Comparison of ENCODE assay signal across 1 cellular context in the genomic region with DNA sequence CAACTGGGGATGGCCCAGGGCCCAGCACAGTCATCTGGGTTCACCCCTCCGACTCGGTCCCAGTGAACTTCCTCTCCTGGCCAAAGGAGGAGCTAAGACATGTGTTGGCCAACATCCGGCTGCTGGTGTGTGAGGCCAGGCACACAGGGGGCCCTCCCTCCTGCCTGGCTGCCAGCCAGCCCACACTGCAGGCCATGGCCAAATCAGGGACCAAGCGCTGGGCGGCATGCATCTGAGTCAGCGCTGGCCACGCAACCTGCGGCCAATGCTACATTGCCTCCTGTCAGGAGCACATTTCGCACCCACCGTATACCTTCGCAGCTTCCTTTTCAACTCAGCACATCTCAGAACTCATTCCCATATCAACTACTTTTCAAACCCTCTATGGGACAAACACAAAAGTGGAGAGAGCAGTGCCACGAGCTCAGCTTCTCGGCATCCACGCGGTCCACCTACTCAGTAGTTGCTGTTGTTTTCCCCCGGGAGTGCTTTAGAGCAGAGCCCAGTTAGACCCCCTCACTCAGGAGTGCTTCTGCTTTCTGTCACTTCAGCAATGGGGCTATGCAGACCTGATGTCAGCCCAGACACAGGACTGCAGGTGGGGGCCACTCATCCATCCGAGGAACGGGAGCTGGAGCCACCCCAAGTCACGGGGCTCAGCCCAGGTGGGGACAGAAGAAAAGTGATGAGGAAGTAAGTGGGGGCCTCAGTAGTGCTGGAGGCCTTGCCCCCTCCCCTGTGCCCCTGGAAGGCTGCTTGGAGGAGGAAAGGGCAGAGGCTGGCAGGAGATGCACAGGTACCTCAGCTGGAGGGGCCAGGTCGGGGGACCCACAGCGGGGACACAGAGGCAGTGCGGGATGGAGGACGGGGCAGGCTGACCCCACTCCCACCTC.
TF ChIP-seq lines count a peak whose summit lies in the region.

No MANE protein-coding gene starts in this region.

TF ChIP-seq in HepG2, 621 proteins besides CTCF, POLR2A, EP300 and RAD21 (continued from another document and continues in another):
- TF ChIP-seq, protein P1, sequence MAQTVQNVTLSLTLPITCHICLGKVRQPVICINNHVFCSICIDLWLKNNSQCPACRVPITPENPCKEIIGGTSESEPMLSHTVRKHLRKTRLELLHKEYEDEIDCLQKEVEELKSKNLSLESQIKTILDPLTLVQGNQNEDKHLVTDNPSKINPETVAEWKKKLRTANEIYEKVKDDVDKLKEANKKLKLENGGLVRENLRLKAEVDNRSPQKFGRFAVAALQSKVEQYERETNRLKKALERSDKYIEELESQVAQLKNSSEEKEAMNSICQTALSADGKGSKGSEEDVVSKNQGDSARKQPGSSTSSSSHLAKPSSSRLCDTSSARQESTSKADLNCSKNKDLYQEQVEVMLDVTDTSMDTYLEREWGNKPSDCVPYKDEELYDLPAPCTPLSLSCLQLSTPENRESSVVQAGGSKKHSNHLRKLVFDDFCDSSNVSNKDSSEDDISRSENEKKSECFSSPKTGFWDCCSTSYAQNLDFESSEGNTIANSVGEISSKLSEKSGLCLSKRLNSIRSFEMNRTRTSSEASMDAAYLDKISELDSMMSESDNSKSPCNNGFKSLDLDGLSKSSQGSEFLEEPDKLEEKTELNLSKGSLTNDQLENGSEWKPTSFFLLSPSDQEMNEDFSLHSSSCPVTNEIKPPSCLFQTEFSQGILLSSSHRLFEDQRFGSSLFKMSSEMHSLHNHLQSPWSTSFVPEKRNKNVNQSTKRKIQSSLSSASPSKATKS (CRISPR knock-in tag; IDR thresholded peaks at IDR 0.05) = 0 out of 2 replicates have a peak, but pooled peaks have one; percentile 74
- TF ChIP-seq ZNF468 (CRISPR knock-in tag; IDR thresholded peaks at IDR 0.05) = no peak
- TF ChIP-seq ZNF484 (CRISPR knock-in tag; IDR thresholded peaks at IDR 0.05; ENCODE audit: borderline replicate concordance, low read depth) = no peak
- TF ChIP-seq PLRG1 (conservative IDR thresholded peaks at IDR 0.05) = no peak
- peak; percentile 61; the same call in 1 of the 2 replicates for TF ChIP-seq GFI1 (CRISPR knock-in tag; IDR thresholded peaks at IDR 0.05; ENCODE audit: borderline replicate concordance)
- TF ChIP-seq, protein P2, sequence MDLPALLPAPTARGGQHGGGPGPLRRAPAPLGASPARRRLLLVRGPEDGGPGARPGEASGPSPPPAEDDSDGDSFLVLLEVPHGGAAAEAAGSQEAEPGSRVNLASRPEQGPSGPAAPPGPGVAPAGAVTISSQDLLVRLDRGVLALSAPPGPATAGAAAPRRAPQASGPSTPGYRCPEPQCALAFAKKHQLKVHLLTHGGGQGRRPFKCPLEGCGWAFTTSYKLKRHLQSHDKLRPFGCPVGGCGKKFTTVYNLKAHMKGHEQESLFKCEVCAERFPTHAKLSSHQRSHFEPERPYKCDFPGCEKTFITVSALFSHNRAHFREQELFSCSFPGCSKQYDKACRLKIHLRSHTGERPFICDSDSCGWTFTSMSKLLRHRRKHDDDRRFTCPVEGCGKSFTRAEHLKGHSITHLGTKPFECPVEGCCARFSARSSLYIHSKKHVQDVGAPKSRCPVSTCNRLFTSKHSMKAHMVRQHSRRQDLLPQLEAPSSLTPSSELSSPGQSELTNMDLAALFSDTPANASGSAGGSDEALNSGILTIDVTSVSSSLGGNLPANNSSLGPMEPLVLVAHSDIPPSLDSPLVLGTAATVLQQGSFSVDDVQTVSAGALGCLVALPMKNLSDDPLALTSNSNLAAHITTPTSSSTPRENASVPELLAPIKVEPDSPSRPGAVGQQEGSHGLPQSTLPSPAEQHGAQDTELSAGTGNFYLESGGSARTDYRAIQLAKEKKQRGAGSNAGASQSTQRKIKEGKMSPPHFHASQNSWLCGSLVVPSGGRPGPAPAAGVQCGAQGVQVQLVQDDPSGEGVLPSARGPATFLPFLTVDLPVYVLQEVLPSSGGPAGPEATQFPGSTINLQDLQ (CRISPR knock-in tag; IDR thresholded peaks at IDR 0.05) = peak; percentile 68; the same call in 1 of the 2 replicates
- TF ChIP-seq, protein P3, sequence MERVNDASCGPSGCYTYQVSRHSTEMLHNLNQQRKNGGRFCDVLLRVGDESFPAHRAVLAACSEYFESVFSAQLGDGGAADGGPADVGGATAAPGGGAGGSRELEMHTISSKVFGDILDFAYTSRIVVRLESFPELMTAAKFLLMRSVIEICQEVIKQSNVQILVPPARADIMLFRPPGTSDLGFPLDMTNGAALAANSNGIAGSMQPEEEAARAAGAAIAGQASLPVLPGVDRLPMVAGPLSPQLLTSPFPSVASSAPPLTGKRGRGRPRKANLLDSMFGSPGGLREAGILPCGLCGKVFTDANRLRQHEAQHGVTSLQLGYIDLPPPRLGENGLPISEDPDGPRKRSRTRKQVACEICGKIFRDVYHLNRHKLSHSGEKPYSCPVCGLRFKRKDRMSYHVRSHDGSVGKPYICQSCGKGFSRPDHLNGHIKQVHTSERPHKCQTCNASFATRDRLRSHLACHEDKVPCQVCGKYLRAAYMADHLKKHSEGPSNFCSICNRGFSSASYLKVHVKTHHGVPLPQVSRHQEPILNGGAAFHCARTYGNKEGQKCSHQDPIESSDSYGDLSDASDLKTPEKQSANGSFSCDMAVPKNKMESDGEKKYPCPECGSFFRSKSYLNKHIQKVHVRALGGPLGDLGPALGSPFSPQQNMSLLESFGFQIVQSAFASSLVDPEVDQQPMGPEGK (CRISPR knock-in tag; IDR thresholded peaks at IDR 0.05) = peak; percentile 93
- no peak for TF ChIP-seq MLLT10 (CRISPR knock-in tag; IDR thresholded peaks at IDR 0.05)
- no peak for TF ChIP-seq TBP (CRISPR knock-in tag; IDR thresholded peaks at IDR 0.05)
- no peak for TF ChIP-seq JUN (CRISPR knock-in tag; IDR thresholded peaks at IDR 0.05)
- TF ChIP-seq ZNF430 (CRISPR knock-in tag; IDR thresholded peaks at IDR 0.05) = peak; percentile 92; the same call in 1 of the 2 replicates
- TF ChIP-seq GZF1 (CRISPR knock-in tag; IDR thresholded peaks at IDR 0.05) = no peak
- TF ChIP-seq HOXA3 (CRISPR knock-in tag; IDR thresholded peaks at IDR 0.05) = peak; percentile 93
- TF ChIP-seq, protein P4, sequence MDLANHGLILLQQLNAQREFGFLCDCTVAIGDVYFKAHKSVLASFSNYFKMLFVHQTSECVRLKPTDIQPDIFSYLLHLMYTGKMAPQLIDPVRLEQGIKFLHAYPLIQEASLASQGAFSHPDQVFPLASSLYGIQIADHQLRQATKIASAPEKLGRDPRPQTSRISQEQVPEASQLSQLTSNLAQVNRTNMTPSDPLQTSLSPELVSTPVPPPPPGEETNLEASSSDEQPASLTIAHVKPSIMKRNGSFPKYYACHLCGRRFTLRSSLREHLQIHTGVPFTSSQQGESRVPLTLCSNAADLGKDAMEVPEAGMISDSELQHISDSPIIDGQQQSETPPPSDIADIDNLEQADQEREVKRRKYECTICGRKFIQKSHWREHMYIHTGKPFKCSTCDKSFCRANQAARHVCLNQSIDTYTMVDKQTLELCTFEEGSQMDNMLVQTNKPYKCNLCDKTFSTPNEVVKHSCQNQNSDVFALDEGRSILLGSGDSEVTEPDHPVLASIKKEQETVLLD (CRISPR knock-in tag; IDR thresholded peaks at IDR 0.05; ENCODE audit: low read depth) = no peak
- TF ChIP-seq TCF7 (IDR thresholded peaks at IDR 0.05; ENCODE audit: low read depth) = no peak
- TF ChIP-seq KMT2A (CRISPR knock-in tag; IDR thresholded peaks at IDR 0.05) = peak; percentile 32; the same call in 1 of the 2 replicates
- no peak for TF ChIP-seq HOXA7 (CRISPR knock-in tag; IDR thresholded peaks at IDR 0.05)
- TF ChIP-seq, protein P5, sequence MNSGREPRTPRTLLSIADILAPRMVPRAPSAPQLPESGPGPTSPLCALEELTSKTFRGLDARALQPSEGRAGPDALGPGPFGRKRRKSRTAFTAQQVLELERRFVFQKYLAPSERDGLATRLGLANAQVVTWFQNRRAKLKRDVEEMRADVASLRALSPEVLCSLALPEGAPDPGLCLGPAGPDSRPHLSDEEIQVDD (CRISPR knock-in tag; IDR thresholded peaks at IDR 0.05; ENCODE audit: borderline replicate concordance) = 0 out of 2 replicates have a peak, but pooled peaks have one; percentile 37
- TF ChIP-seq ZNF24 (IDR thresholded peaks at IDR 0.05) = no peak
- TF ChIP-seq ZNF614 (CRISPR knock-in tag; IDR thresholded peaks at IDR 0.05; ENCODE audit: borderline replicate concordance) = peak; percentile 97
- TF ChIP-seq, protein P6, sequence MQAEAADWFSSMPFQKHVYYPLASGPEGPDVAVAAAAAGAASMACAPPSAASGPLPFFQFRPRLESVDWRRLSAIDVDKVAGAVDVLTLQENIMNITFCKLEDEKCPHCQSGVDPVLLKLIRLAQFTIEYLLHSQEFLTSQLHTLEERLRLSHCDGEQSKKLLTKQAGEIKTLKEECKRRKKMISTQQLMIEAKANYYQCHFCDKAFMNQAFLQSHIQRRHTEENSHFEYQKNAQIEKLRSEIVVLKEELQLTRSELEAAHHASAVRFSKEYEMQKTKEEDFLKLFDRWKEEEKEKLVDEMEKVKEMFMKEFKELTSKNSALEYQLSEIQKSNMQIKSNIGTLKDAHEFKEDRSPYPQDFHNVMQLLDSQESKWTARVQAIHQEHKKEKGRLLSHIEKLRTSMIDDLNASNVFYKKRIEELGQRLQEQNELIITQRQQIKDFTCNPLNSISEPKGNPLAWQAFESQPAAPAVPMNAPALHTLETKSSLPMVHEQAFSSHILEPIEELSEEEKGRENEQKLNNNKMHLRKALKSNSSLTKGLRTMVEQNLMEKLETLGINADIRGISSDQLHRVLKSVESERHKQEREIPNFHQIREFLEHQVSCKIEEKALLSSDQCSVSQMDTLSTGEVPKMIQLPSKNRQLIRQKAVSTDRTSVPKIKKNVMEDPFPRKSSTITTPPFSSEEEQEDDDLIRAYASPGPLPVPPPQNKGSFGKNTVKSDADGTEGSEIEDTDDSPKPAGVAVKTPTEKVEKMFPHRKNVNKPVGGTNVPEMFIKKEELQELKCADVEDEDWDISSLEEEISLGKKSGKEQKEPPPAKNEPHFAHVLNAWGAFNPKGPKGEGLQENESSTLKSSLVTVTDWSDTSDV (CRISPR knock-in tag; IDR thresholded peaks at IDR 0.05) = peak; percentile 40; the same call in 1 of the 2 replicates
- peak; percentile 59; the same call in 1 of the 2 replicates for TF ChIP-seq BCL6 (CRISPR knock-in tag; IDR thresholded peaks at IDR 0.05)
- peak; percentile 57; the same call in 1 of the 2 replicates for TF ChIP-seq KLF9 (CRISPR knock-in tag; IDR thresholded peaks at IDR 0.05; ENCODE audit: low read depth)
- TF ChIP-seq, protein P7, sequence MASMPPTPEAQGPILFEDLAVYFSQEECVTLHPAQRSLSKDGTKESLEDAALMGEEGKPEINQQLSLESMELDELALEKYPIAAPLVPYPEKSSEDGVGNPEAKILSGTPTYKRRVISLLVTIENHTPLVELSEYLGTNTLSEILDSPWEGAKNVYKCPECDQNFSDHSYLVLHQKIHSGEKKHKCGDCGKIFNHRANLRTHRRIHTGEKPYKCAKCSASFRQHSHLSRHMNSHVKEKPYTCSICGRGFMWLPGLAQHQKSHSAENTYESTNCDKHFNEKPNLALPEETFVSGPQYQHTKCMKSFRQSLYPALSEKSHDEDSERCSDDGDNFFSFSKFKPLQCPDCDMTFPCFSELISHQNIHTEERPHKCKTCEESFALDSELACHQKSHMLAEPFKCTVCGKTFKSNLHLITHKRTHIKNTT (CRISPR knock-in tag; IDR thresholded peaks at IDR 0.05) = no peak
- TF ChIP-seq, protein P8, sequence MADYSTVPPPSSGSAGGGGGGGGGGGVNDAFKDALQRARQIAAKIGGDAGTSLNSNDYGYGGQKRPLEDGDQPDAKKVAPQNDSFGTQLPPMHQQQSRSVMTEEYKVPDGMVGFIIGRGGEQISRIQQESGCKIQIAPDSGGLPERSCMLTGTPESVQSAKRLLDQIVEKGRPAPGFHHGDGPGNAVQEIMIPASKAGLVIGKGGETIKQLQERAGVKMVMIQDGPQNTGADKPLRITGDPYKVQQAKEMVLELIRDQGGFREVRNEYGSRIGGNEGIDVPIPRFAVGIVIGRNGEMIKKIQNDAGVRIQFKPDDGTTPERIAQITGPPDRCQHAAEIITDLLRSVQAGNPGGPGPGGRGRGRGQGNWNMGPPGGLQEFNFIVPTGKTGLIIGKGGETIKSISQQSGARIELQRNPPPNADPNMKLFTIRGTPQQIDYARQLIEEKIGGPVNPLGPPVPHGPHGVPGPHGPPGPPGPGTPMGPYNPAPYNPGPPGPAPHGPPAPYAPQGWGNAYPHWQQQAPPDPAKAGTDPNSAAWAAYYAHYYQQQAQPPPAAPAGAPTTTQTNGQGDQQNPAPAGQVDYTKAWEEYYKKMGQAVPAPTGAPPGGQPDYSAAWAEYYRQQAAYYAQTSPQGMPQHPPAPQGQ (CRISPR knock-in tag; IDR thresholded peaks at IDR 0.05; ENCODE audit: borderline replicate concordance) = peak; percentile 95; the same call in 1 of the 2 replicates
- peak; percentile 48; the same call in 1 of the 2 replicates for TF ChIP-seq MAZ (IDR thresholded peaks at IDR 0.05; ENCODE audit: borderline replicate concordance, low read depth, low read length)
- peak; percentile 98 for TF ChIP-seq MAZ (CRISPR knock-in tag; IDR thresholded peaks at IDR 0.05; ENCODE audit: low read depth)
- no peak for TF ChIP-seq XBP1 (CRISPR knock-in tag; IDR thresholded peaks at IDR 0.05)
- 0 out of 2 replicates have a peak, but pooled peaks have one; percentile 3 for TF ChIP-seq ZNF256 (CRISPR knock-in tag; conservative IDR thresholded peaks at IDR 0.05)
- TF ChIP-seq, protein P9, sequence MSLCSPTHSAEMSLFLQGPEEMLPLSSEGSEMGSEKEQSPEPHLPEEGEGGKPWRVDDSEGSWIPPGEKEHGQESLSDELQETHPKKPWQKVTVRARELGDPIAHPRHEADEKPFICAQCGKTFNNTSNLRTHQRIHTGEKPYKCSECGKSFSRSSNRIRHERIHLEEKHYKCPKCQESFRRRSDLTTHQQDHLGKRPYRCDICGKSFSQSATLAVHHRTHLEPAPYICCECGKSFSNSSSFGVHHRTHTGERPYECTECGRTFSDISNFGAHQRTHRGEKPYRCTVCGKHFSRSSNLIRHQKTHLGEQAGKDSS (CRISPR knock-in tag; IDR thresholded peaks at IDR 0.05; ENCODE audit: borderline replicate concordance, low read depth) = peak; percentile 85; the same call in 1 of the 2 replicates
- TF ChIP-seq RFX1 (IDR thresholded peaks at IDR 0.05) = no peak
- peak; percentile 59 for TF ChIP-seq RBM22 (optimal IDR thresholded peaks at IDR 0.05; ENCODE audit: low read length)
- peak; percentile 31 for TF ChIP-seq HNRNPH1 (optimal IDR thresholded peaks at IDR 0.05; ENCODE audit: low read depth, low read length)
- no peak for TF ChIP-seq PCBP2 (optimal IDR thresholded peaks at IDR 0.05; ENCODE audit: low read depth, low read length, poor library complexity, severe bottlenecking)
- no peak for TF ChIP-seq ZNF562 (CRISPR knock-in tag; IDR thresholded peaks at IDR 0.05; ENCODE audit: borderline replicate concordance)
- peak; percentile 70; the same call in 1 of the 2 replicates for TF ChIP-seq KLF11 (CRISPR knock-in tag; IDR thresholded peaks at IDR 0.05)
- no peak for TF ChIP-seq SRSF1 (optimal IDR thresholded peaks at IDR 0.05; ENCODE audit: low read depth, low read length)
- 0 out of 2 replicates have a peak, but pooled peaks have one; percentile 36 for TF ChIP-seq CENPT (CRISPR knock-in tag; IDR thresholded peaks at IDR 0.05; ENCODE audit: low read depth)
- TF ChIP-seq SMC3 (IDR thresholded peaks at IDR 0.05; ENCODE audit: low read length) = no peak
- peak; percentile 68 for TF ChIP-seq PPARG (CRISPR knock-in tag; conservative IDR thresholded peaks at IDR 0.05)
